Comparison of ENCODE assay signal across 8 cellular contexts in the genomic region with DNA sequence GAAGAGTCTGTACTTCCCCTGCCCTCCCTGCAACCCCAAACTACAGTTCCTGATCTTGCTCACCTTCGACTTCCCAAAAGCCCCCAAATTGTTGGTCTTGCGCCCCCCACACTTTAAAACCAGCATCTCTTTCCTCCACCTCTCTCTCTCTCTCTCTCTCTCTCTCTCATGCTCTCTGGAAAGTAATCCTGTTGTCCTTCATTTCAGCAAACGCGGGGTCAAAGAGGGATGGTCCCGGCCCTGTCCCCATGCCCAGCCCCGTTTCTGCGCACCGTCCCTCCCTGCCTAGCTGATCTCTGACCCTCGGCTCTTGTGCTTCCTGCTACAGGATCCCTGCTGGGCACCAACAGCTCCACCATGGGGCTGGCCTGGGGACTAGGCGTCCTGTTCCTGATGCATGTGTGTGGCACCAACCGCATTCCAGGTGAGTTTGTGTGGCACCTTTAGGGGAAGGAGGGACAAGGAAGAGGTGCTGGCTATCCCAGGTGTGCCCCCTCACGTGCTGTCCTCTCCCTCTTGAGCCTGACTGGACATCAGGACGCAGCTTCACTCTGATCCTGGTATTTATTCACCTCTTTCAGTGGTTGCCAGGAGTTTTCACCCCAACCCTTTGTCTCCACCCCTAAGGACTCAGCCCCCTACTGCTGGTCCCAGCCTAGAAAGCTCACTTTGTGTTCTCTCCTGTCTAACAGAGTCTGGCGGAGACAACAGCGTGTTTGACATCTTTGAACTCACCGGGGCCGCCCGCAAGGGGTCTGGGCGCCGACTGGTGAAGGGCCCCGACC. TPM values are rescaled to one million over a fixed set of nuclear protein-coding genes. Genes with fewer than 3 reads are reported as not detected.
DNase-seq lines count a peak whose midpoint lies in the region; ATAC-seq and TF ChIP-seq lines count a peak whose summit lies in the region.

No MANE protein-coding gene starts in this region.

- H3K27ac ChIP-seq in right lobe of liver (peak overlapping the region; percentile 75 to 88 (median 79)), upper lobe of left lung (peak overlapping the region; percentile 79 to 91 (median 88))

- peak; percentile 59 to 70 (median 66) for ATAC-seq in right lobe of liver
- ATAC-seq in upper lobe of left lung (ENCODE audit: low FRiP score in 2 of 2) = peak; percentile 7 to 62
- ATAC-seq in HG03520 (IDR thresholded peaks at IDR 0.05; ENCODE audit: unreplicated experiment) = no peak

- peaks cover 0 to 19% (median 8%) of the 10 kb centered on the region in 4 donors for H3K4me1 ChIP-seq in right lobe of liver
- H3K4me1 ChIP-seq in upper lobe of left lung = peaks cover 7 to 33% (median 28%) of the 10 kb centered on the region in 4 donors

- intact Hi-C loops in right lobe of liver (cut with DNase I) = no loop called here

- peaks cover 0 to 24% (median 12%) of the 10 kb centered on the region in 4 donors for H3K36me3 ChIP-seq in right lobe of liver
- peaks cover 0 to 48% (median 15%) of the 10 kb centered on the region in 4 donors for H3K36me3 ChIP-seq in upper lobe of left lung

- WGBS in right lobe of liver (ENCODE audit: insufficient coverage, low coverage, low lambda C conversion rate, missing lambda C conversion rate) = 18% methylated on average over 12 of the region's 21 CpGs
- 42 to 50% methylated on average over 21 of the region's 21 CpGs for WGBS in upper lobe of left lung, 2 donors

- no peaks in the 10 kb centered on the region for H3K9me3 ChIP-seq in right lobe of liver
- H3K9me3 ChIP-seq in upper lobe of left lung = no peaks in the 10 kb centered on the region

- DNase-seq in GM04504 (ENCODE audit: low read depth) (peak; percentile 54), NCI-H510A treated with DMSO at 0.1 percent for 48 hours (lab: John Stamatoyannopoulos, UW) (peak; percentile 0), cerebellar cortex (ENCODE audit: low spot score) (peak; percentile 11), right lobe of liver (peak; percentile 72 to 82 (median 80)), upper lobe of left lung (peak; percentile 38 to 73), midbrain (lab: John Stamatoyannopoulos, UW) (no peak), NCI-H1105 treated with DMSO at 0.1 percent for 48 hours (lab: John Stamatoyannopoulos, UW) (no peak)

- TF ChIP-seq CTCF in right lobe of liver (IDR thresholded peaks at IDR 0.05) (peak; percentile 48 to 53 (median 49)), upper lobe of left lung (IDR thresholded peaks at IDR 0.05) (peak in 5 of 6 experiments; percentile 16 to 51 (median 46))

- peak overlapping the region; percentile 48 to 58 (median 53) for H3K4me3 ChIP-seq in right lobe of liver
- H3K4me3 ChIP-seq in upper lobe of left lung = peak overlapping the region; percentile 27 to 61 (median 46)

- TF ChIP-seq EP300 in upper lobe of left lung (IDR thresholded peaks at IDR 0.05) = no peak

- TF ChIP-seq POLR2A in right lobe of liver (IDR thresholded peaks at IDR 0.05) (no peak), upper lobe of left lung (IDR thresholded peaks at IDR 0.05) (no peak)

- H3K27me3 ChIP-seq in right lobe of liver (no peaks in the 10 kb centered on the region), upper lobe of left lung (no peaks in the 10 kb centered on the region)

RNA-seq across cellular contexts. Expression of a gene that starts 0.8 kb away (rescaled TPM):
- 100 to 1,000 TPM in 1 of 6 experiments, 10 to 100 TPM in 5; 10.7 to 253 (median 64.6) TPM for total RNA-seq in right lobe of liver
- 100 to 1,000 TPM; 405 to 497 (median 457) TPM for total RNA-seq in upper lobe of left lung

Comparison
In these comparisons a context has a peak if more than half of its experiments do, and no peak if none do; other contexts are left out.
1. DNase-seq: peak in GM04504 (single experiment), NCI-H510A treated with DMSO at 0.1 percent for 48 hours (single experiment), cerebellar cortex (single experiment), right lobe of liver (3 of 3) and upper lobe of left lung (2 of 2); none in midbrain (single experiment) and NCI-H1105 treated with DMSO at 0.1 percent for 48 hours (single experiment).